ENCODE assay signal across 22 cellular contexts in the genomic region with DNA sequence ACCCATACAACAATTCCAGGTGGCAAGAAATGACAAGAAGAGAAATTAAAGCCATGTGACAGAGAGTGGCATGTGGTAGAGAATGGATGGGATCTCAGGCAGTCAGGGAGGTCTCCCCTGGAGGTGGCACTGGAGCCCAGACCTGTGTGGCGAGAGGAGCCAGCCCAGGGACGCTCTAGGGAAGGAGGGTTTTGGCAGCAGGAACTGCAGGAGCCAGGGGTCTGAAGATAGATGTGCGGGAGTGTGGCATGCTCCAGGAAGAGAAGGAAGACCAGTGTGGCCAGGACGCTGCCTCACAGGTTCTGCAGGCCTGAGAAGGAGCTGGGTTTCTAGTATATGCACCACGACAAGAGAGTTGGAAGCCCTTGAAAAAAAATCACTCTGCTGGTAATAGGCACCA.
"Had no signal": no experiment of that assay in that cellular context is flagged by ENCODE, and none has a peak within 500 bp of the region (broad histone marks: within the 10 kb centered on the region; RNA-seq: fewer than 3 reads in every experiment).

No MANE protein-coding gene starts in this region.

- H3K4me1 ChIP-seq: adrenal gland, colonic mucosa, heart left ventricle, right lobe of liver had no signal

- H3K27me3 ChIP-seq: adrenal gland, ascending aorta, brain microvascular endothelial cell, colonic mucosa, heart left ventricle, right lobe of liver had no signal

- ATAC-seq: activated T-cell treated with anti-CD3 and anti-CD28 coated beads, Interleukin-2, amount 50 U/mL, for 72 hours; heart left ventricle; left cardiac atrium; SK-N-SH treated with all-trans-retinoic acid at 6 μM for 48 hours; stimulated activated naive CD8-positive, alpha-beta T cell treated with anti-CD3 and anti-CD28 coated beads, Interleukin-15, Interleukin-2, amounts not matched to agents 100 U/mL and 50 U/mL, for 24 hours had no signal

- H3K27ac ChIP-seq: adrenal gland, ascending aorta, brain microvascular endothelial cell, colonic mucosa, epithelial cell of prostate, heart left ventricle, right lobe of liver, skin epidermis had no signal

- H3K27me3 Mint-ChIP-seq: central memory CD8-positive, alpha-beta T cell; memory B cell had no signal

- H3K27ac Mint-ChIP-seq: activated T-cell treated with anti-CD3 and anti-CD28 coated beads, Interleukin-2, amount 50 U/mL, for 72 hours; memory B cell; nephron progenitor cell had no signal

- DNase-seq: activated CD4-positive, alpha-beta T cell treated with anti-CD3 and anti-CD28 coated beads, Interleukin-2, amount 50 U/mL, for 48 hours; activated CD8-positive, alpha-beta memory T cell treated with anti-CD3 and anti-CD28 coated beads, Interleukin-2, amount 50 U/mL, for 48 hours; activated gamma-delta T cell; activated naive CD4-positive, alpha-beta T cell treated with anti-CD3 and anti-CD28 coated beads, Interleukin-2, amount 50 U/mL, for 16 hours; activated T-cell treated with anti-CD3 and anti-CD28 coated beads, Interleukin-2, amount 50 U/mL, for 72 hours; brain microvascular endothelial cell; colonic mucosa; heart left ventricle; islet precursor cell; left cardiac atrium; nephron progenitor cell; nucleus accumbens; right lobe of liver; stimulated activated CD4-positive, alpha-beta T cell treated with anti-CD3 and anti-CD28 coated beads, Interleukin-4, amount 100 ng/mL, for 1 hour; stimulated activated naive CD8-positive, alpha-beta T cell treated with anti-CD3 and anti-CD28 coated beads, Interleukin-15, Interleukin-2, amounts not matched to agents 100 U/mL and 50 U/mL, for 24 hours had no signal

- H3K9me3 ChIP-seq: adrenal gland, ascending aorta, colonic mucosa, heart left ventricle, right lobe of liver had no signal

- H3K4me3 Mint-ChIP-seq: activated T-cell treated with anti-CD3 and anti-CD28 coated beads, Interleukin-2, amount 50 U/mL, for 72 hours; central memory CD8-positive, alpha-beta T cell; memory B cell; nephron progenitor cell had no signal

- H3K9me3 Mint-ChIP-seq: activated T-cell treated with anti-CD3 and anti-CD28 coated beads, Interleukin-2, amount 50 U/mL, for 72 hours; central memory CD8-positive, alpha-beta T cell; memory B cell; nephron progenitor cell had no signal

- H3K4me3 ChIP-seq: adrenal gland, ascending aorta, colonic mucosa, heart left ventricle, right lobe of liver, skin epidermis had no signal
